ENCODE assay signal across 9 cellular contexts in the genomic region with DNA sequence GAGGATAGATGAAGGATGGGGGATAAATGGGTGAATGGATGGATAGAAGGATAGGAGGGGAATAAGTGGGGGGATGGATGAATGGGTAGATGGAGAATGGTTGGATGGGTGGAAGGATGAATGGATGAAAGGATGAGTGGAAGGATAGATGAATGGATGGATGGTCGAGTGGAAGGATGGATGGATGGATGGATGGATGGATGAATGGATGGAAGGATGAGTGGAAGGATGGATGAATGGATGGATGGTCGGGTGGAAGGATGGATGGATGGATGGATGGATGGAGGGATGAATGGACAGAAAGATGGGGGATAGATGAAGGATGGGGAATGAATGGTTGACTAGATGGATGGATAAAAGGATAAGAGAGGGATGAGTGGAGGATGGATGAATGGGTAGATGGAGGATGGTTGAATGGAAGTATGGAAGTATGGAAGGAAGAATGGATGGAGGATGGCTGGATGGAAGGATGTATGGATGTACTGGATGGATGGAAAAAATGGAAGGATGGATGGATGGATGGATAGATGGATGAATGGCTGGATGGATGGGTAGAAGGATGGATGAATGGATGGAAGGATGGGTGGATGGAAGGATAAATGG. TPM values are rescaled to one million over a fixed set of nuclear protein-coding genes. Genes with fewer than 3 reads are reported as not detected.
"Had no signal": no experiment of that assay in that cellular context is flagged by ENCODE, and none has a peak within 500 bp of the region (broad histone marks: within the 10 kb centered on the region; RNA-seq: fewer than 3 reads in every experiment).

No MANE protein-coding gene starts in this region.

- H2AFZ ChIP-seq: GM23248 had no signal

- H3K9ac ChIP-seq: GM23248 had no signal

- H3K27ac ChIP-seq: GM23248, HL-60 had no signal

- H3K4me3 ChIP-seq: GM23248 had no signal

- DNase-seq: GM23248, H9, HCEC 1CT, HFFc6, KG1 had no signal

RNA-seq across cellular contexts. Expression of a gene that starts 42.0 kb away (rescaled TPM):
- total RNA-seq: GM23248, HFFc6, HT1080 had no signal
- polyA plus RNA-seq: GM23248, IgD-negative memory B cell had no signal

RNA-seq across cellular contexts. Expression of a gene that starts 54.8 kb away (rescaled TPM):
- total RNA-seq: GM23248, H1, H9, HFFc6, HT1080 had no signal
- polyA plus RNA-seq: GM23248 had no signal
